In genomic region chr1:215526147-215526845, GRCh38 we compare ENCODE assay signal across 9 cellular contexts. TPM values are rescaled to one million over a fixed set of nuclear protein-coding genes. Genes with fewer than 3 reads are reported as not detected.
DNase-seq lines count a peak whose midpoint lies in the region; ATAC-seq and TF ChIP-seq lines count a peak whose summit lies in the region.
"Had no signal": no experiment of that assay in that cellular context is flagged by ENCODE, and none has a peak within 500 bp of the region (broad histone marks: within the 10 kb centered on the region; RNA-seq: fewer than 3 reads in every experiment).

No MANE protein-coding gene starts in this region.

- H3K9me3 Mint-ChIP-seq in stimulated activated memory B cell treated with anti-CD40 and anti-IgM and Interleukin-4, amounts not matched to agents 10 μg/mL and 1 μg/mL and 100 μg/mL, for 72 hours, result no peaks in the 10 kb centered on the region

- TF ChIP-seq CTCF in Peyer's patch (IDR thresholded peaks at IDR 0.05), result peak; percentile 10 to 78 (median 66)
- TF ChIP-seq CTCF in esophagus muscularis mucosa (IDR thresholded peaks at IDR 0.05), result peak; percentile 60 to 72 (median 72)
- TF ChIP-seq CTCF in parathyroid adenoma (IDR thresholded peaks at IDR 0.05), result peak; percentile 52

- ATAC-seq in GM21390 (IDR thresholded peaks at IDR 0.05; ENCODE audit: unreplicated experiment), result peak; percentile 67
- ATAC-seq in stimulated activated memory B cell treated with anti-CD40 and anti-IgM and Interleukin-4, amounts not matched to agents 10 μg/mL and 1 μg/mL and 100 μg/mL, for 72 hours, result no peak

- H3K4me2 ChIP-seq in parathyroid adenoma (ENCODE audit: low read length), result no peak overlapping the region

- no peak overlapping the region for H3K27ac ChIP-seq in Peyer's patch
- no peak overlapping the region for H3K27ac ChIP-seq in esophagus muscularis mucosa (replicated peaks in 1 of 4)
- H3K27ac ChIP-seq in parathyroid adenoma, result no peak overlapping the region

- no peaks in the 10 kb centered on the region for H3K4me1 Mint-ChIP-seq in stimulated activated memory B cell treated with anti-CD40 and anti-IgM and Interleukin-4, amounts not matched to agents 10 μg/mL and 1 μg/mL and 100 μg/mL, for 72 hours

- H3K27me3 ChIP-seq in Peyer's patch (no peaks in the 10 kb centered on the region), esophagus muscularis mucosa (peaks cover 0 to 6% (median 0%) of the 10 kb centered on the region in 4 donors), parathyroid adenoma (ENCODE audit: control insufficient read depth, insufficient read depth, low read length) (no peaks in the 10 kb centered on the region)

- no peaks in the 10 kb centered on the region for H3K36me3 Mint-ChIP-seq in stimulated activated memory B cell treated with anti-CD40 and anti-IgM and Interleukin-4, amounts not matched to agents 10 μg/mL and 1 μg/mL and 100 μg/mL, for 72 hours

- H3K4me1 ChIP-seq in Peyer's patch (peaks cover 0 to 5% (median 0%) of the 10 kb centered on the region in 4 donors), esophagus muscularis mucosa (no peaks in the 10 kb centered on the region), parathyroid adenoma (no peaks in the 10 kb centered on the region)

- H3K27me3 Mint-ChIP-seq in stimulated activated memory B cell treated with anti-CD40 and anti-IgM and Interleukin-4, amounts not matched to agents 10 μg/mL and 1 μg/mL and 100 μg/mL, for 72 hours, result no peaks in the 10 kb centered on the region

- no peak for TF ChIP-seq POLR2A in Peyer's patch (IDR thresholded peaks at IDR 0.05)
- no peak for TF ChIP-seq POLR2A in esophagus muscularis mucosa (IDR thresholded peaks at IDR 0.05; ENCODE audit: low read depth)

- no peak overlapping the region for H2AFZ ChIP-seq in parathyroid adenoma

- H3K36me3 ChIP-seq in Peyer's patch, result no peaks in the 10 kb centered on the region
- H3K36me3 ChIP-seq in esophagus muscularis mucosa, result no peaks in the 10 kb centered on the region
- H3K36me3 ChIP-seq in parathyroid adenoma (ENCODE audit: control insufficient read depth, insufficient read depth, low read length), result no peaks in the 10 kb centered on the region

- H3K4me3 ChIP-seq in Peyer's patch, result no peak overlapping the region
- no peak overlapping the region for H3K4me3 ChIP-seq in esophagus muscularis mucosa
- H3K4me3 ChIP-seq in parathyroid adenoma (ENCODE audit: low read depth, low read length), result no peak overlapping the region

- H3K4me3 Mint-ChIP-seq in stimulated activated memory B cell treated with anti-CD40 and anti-IgM and Interleukin-4, amounts not matched to agents 10 μg/mL and 1 μg/mL and 100 μg/mL, for 72 hours, result no peak overlapping the region

- peak; percentile 9 for DNase-seq in DMS79 (lab: John Stamatoyannopoulos, UW)
- DNase-seq in LoVo (ENCODE audit: low spot score), result peak; percentile 61
- DNase-seq in Peyer's patch, result no peak
- DNase-seq in esophagus muscularis mucosa (ENCODE audit: extremely low spot score), result no peak
- no peak for DNase-seq in stimulated activated CD8-positive, alpha-beta memory T cell treated with anti-CD3 and anti-CD28 coated beads, Interleukin-4, amount 100 ng/mL, for 48 hours
- DNase-seq: right cardiac atrium had no signal

- no peak for TF ChIP-seq EP300 in esophagus muscularis mucosa (IDR thresholded peaks at IDR 0.05)

- no peaks in the 10 kb centered on the region for H3K9me3 ChIP-seq in Peyer's patch
- H3K9me3 ChIP-seq in esophagus muscularis mucosa, result no peaks in the 10 kb centered on the region
- no peaks in the 10 kb centered on the region for H3K9me3 ChIP-seq in parathyroid adenoma (ENCODE audit: control insufficient read depth, low read length)

- intact Hi-C loops in esophagus muscularis mucosa (cut with DNase I), result loop anchor here (5.0 kb wide), 1 partner anchor 894 kb away; no protein-coding TSS in a partner anchor

- 34% methylated on average over 7 of the region's 7 CpGs for WGBS in esophagus muscularis mucosa

- H3K9ac ChIP-seq in parathyroid adenoma, result no peak overlapping the region

- no peaks in the 10 kb centered on the region for H3K79me2 ChIP-seq in parathyroid adenoma

- H3K27ac Mint-ChIP-seq in stimulated activated memory B cell treated with anti-CD40 and anti-IgM and Interleukin-4, amounts not matched to agents 10 μg/mL and 1 μg/mL and 100 μg/mL, for 72 hours, result no peak overlapping the region

RNA-seq across cellular contexts. Expression of gene KCTD3, which starts 40.8 kb away (rescaled TPM):
- total RNA-seq in Peyer's patch (100 to 1,000 TPM in 2 of 4 donors, 10 to 100 TPM in 2; 68.5 to 125 (median 100) TPM), esophagus muscularis mucosa (10 to 100 TPM; 61.0 to 80.5 (median 65.2) TPM)

Comparison
In these comparisons a context has a peak if more than half of its experiments do, and no peak if none do; other contexts are left out.
1. DNase-seq: peak in DMS79 (single experiment) and LoVo (single experiment); none in Peyer's patch (0 of 3), esophagus muscularis mucosa (single experiment) and stimulated activated CD8-positive, alpha-beta memory T cell treated with anti-CD3 and anti-CD28 coated beads, Interleukin-4, amount 100 ng/mL, for 48 hours (single experiment).
2. Peak in every context shown above with its lines, with median percentiles within 50 percentile points of each other: CTCF ChIP-seq.